Comparison of ENCODE assay signal across 26 cellular contexts in the genomic region with DNA sequence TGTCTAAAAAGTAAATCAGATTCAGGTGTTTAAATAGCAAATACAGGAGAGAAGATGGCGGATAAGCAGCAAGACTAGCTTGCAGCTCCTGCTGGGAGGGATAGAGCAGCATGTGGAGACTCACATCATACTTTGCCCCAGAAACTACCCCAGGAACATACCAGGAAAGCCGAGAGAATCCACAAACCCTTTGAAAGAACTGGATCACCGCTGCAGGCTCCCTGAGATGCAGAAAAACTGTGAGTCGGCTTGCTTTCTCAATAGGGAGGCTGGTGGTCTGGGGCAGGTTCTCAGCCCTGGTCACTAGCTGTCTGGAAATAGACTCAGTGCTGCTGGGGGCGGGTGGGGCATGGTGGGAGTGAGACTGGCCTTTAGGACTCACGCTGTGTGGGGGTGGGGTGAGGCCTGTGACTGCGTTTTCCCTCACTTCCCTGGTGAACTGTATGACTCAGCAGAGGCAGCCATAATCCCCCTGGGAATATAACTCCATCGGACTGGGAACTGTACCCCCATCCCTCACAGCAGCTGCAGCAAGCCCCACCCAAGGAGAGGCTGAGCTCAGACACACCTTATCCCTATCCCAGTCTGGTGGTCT.
"Had no signal": no experiment of that assay in that cellular context is flagged by ENCODE, and none has a peak within 500 bp of the region (broad histone marks: within the 10 kb centered on the region; RNA-seq: fewer than 3 reads in every experiment).

No MANE protein-coding gene starts in this region.

- H3K36me3 ChIP-seq: breast epithelium, colonic mucosa, esophagus muscularis mucosa, gastrocnemius medialis, heart left ventricle, spleen, thyroid gland had no signal

- H3K27me3 ChIP-seq: breast epithelium, colonic mucosa, dorsolateral prefrontal cortex, esophagus muscularis mucosa, gastrocnemius medialis, heart left ventricle, spleen, thyroid gland had no signal

- ATAC-seq: activated T-cell treated with anti-CD3 and anti-CD28 coated beads, Interleukin-2, amount 50 U/mL, for 72 hours; effector memory CD8-positive, alpha-beta T cell; gastrocnemius medialis; heart left ventricle; left cardiac atrium; mucosa of descending colon; T-helper 17 cell had no signal

- H3K9me3 ChIP-seq: breast epithelium, colonic mucosa, esophagus muscularis mucosa, gastrocnemius medialis, heart left ventricle, mucosa of descending colon, thyroid gland had no signal

- H3K27ac Mint-ChIP-seq: activated naive CD4-positive, alpha-beta T cell treated with anti-CD3 and anti-CD28 coated beads for 36 hours; activated T-cell treated with anti-CD3 and anti-CD28 coated beads, Interleukin-2, amount 50 U/mL, for 72 hours; effector memory CD8-positive, alpha-beta T cell; stimulated activated naive CD8-positive, alpha-beta T cell treated with anti-CD3 and anti-CD28 coated beads, Interleukin-15, Interleukin-2, amounts not matched to agents 100 ng/mL and 50 ng/mL, for 24 hours; T-helper 17 cell had no signal

- H3K9me3 Mint-ChIP-seq: activated naive CD4-positive, alpha-beta T cell treated with anti-CD3 and anti-CD28 coated beads for 36 hours had no signal

- H3K27ac ChIP-seq: breast epithelium, colonic mucosa, dorsolateral prefrontal cortex, esophagus muscularis mucosa, gastrocnemius medialis, heart left ventricle, spleen, thyroid gland had no signal

- DNase-seq: activated CD4-positive, alpha-beta T cell treated with anti-CD3 and anti-CD28 coated beads for 4 hours; activated CD4-positive, alpha-beta T cell treated with anti-CD3 and anti-CD28 coated beads, Interleukin-2, amount 50 U/mL, for 48 hours; activated CD4-positive, CD25-positive, alpha-beta regulatory T cell; activated effector memory CD4-positive, alpha-beta T cell treated with Interleukin-2 at 50 U/mL for 16 hours; activated naive CD4-positive, alpha-beta T cell treated with anti-CD3 and anti-CD28 coated beads for 36 hours; activated T-cell treated with anti-CD3 and anti-CD28 coated beads, Interleukin-2, amount 50 U/mL, for 72 hours; anterior cingulate cortex; colonic mucosa; dorsolateral prefrontal cortex; effector memory CD8-positive, alpha-beta T cell; gastrocnemius medialis; heart left ventricle; left cardiac atrium; mesenchymal stem cell; mucosa of descending colon; spleen; stimulated activated CD4-positive, alpha-beta T cell treated with anti-CD3 and anti-CD28 coated beads, Interleukin-4, amount 100 ng/mL, for 4 hours; substantia nigra; SW 1271; T-helper 17 cell; thyroid gland had no signal

- H3K4me1 ChIP-seq: breast epithelium, colonic mucosa, esophagus muscularis mucosa, gastrocnemius medialis, heart left ventricle, spleen, thyroid gland had no signal

- H3K4me1 Mint-ChIP-seq: central memory CD8-positive, alpha-beta T cell; T-helper 17 cell had no signal

- H3K4me3 Mint-ChIP-seq: activated naive CD4-positive, alpha-beta T cell treated with anti-CD3 and anti-CD28 coated beads for 36 hours; activated T-cell treated with anti-CD3 and anti-CD28 coated beads, Interleukin-2, amount 50 U/mL, for 72 hours; central memory CD8-positive, alpha-beta T cell; effector memory CD8-positive, alpha-beta T cell; stimulated activated naive CD8-positive, alpha-beta T cell treated with anti-CD3 and anti-CD28 coated beads, Interleukin-15, Interleukin-2, amounts not matched to agents 100 ng/mL and 50 ng/mL, for 24 hours; T-helper 17 cell had no signal

- H3K27me3 Mint-ChIP-seq: central memory CD8-positive, alpha-beta T cell; effector memory CD8-positive, alpha-beta T cell; stimulated activated naive CD8-positive, alpha-beta T cell treated with anti-CD3 and anti-CD28 coated beads, Interleukin-15, Interleukin-2, amounts not matched to agents 100 ng/mL and 50 ng/mL, for 24 hours; T-helper 17 cell had no signal

- H3K4me3 ChIP-seq: breast epithelium, colonic mucosa, dorsolateral prefrontal cortex, esophagus muscularis mucosa, gastrocnemius medialis, heart left ventricle, mucosa of descending colon, spleen, thyroid gland had no signal

- FAIRE-seq: islet of Langerhans had no signal
